ENCODE assay signal across 9 cellular contexts in genomic region chr11:40241524-40242037, GRCh38.
DNase-seq lines count a peak whose midpoint lies in the region; ATAC-seq and TF ChIP-seq lines count a peak whose summit lies in the region.
"Had no signal": no experiment of that assay in that cellular context is flagged by ENCODE, and none has a peak within 500 bp of the region (broad histone marks: within the 10 kb centered on the region; RNA-seq: fewer than 3 reads in every experiment).

No MANE protein-coding gene starts in this region.

- ATAC-seq in GM18909 (IDR thresholded peaks at IDR 0.05; ENCODE audit: poor library complexity, unreplicated experiment) (peak; percentile 99), HG02610 (IDR thresholded peaks at IDR 0.05; ENCODE audit: unreplicated experiment) (peak; percentile 99), HG03571 (IDR thresholded peaks at IDR 0.05; ENCODE audit: unreplicated experiment) (peak; percentile 94)
- no peak for ATAC-seq in stimulated activated effector memory CD8-positive, alpha-beta T cell treated with anti-CD3 and anti-CD28 coated beads, Interleukin-12 subunit alpha, Interleukin-12 subunit beta, amount 100 ng/mL, for 72 hours

- H2BK15ac ChIP-seq in neuronal stem cell (ENCODE audit: low read length): no peak overlapping the region

- H3K4me3 ChIP-seq in neuronal stem cell (ENCODE audit: low read length in 2 of 2): no peak overlapping the region

- H3K4ac ChIP-seq in neuronal stem cell (ENCODE audit: low read length): no peak overlapping the region

- H3K9me3 ChIP-seq in neuronal stem cell (replicated peaks in 1 of 2; ENCODE audit: control insufficient read depth in 2 of 2, insufficient read depth in 1 of 2, low read depth in 1 of 2, low read length in 2 of 2): no peaks in the 10 kb centered on the region

- no peak overlapping the region for H2AK5ac ChIP-seq in neuronal stem cell (ENCODE audit: low read depth, low read length)

- peaks cover 1 to 5% of the 10 kb centered on the region in 2 donors for H3K4me1 ChIP-seq in neuronal stem cell (ENCODE audit: control insufficient read depth in 2 of 2, insufficient read depth in 1 of 2, low read depth in 1 of 2, low read length in 2 of 2)

- no peaks in the 10 kb centered on the region for H3K4me1 Mint-ChIP-seq in stimulated activated effector memory CD8-positive, alpha-beta T cell treated with anti-CD3 and anti-CD28 coated beads, Interleukin-12 subunit alpha, Interleukin-12 subunit beta, amount 100 ng/mL, for 72 hours

- H2BK12ac ChIP-seq in neuronal stem cell (ENCODE audit: low read length): no peak overlapping the region

- H3K27ac Mint-ChIP-seq in stimulated activated effector memory CD8-positive, alpha-beta T cell treated with anti-CD3 and anti-CD28 coated beads, Interleukin-12 subunit alpha, Interleukin-12 subunit beta, amount 100 ng/mL, for 72 hours: no peak overlapping the region
- H3K27ac Mint-ChIP-seq: activated naive CD4-positive, alpha-beta T cell treated with anti-CD3 and anti-CD28 coated beads, Interleukin-2, amount 50 U/mL, for 72 hours had no signal

- no peak overlapping the region for H2BK5ac ChIP-seq in neuronal stem cell (ENCODE audit: low read length)

- no peaks in the 10 kb centered on the region for H3K79me1 ChIP-seq in neuronal stem cell (ENCODE audit: low read depth, low read length)

- no peak for DNase-seq in neuronal stem cell (ENCODE audit: low spot score)
- no peak for DNase-seq in stimulated activated CD4-positive, alpha-beta T cell treated with anti-CD3 and anti-CD28 coated beads, Interleukin-15, amount 100 ng/mL, for 24 hours
- DNase-seq in NCI-H446 (lab: John Stamatoyannopoulos, UW): no peak
- no peak for DNase-seq in HEK293T (ENCODE audit: extremely low spot score)
- no peak for DNase-seq in stimulated activated effector memory CD8-positive, alpha-beta T cell treated with anti-CD3 and anti-CD28 coated beads, Interleukin-12 subunit alpha, Interleukin-12 subunit beta, amount 100 ng/mL, for 72 hours (ENCODE audit: low spot score in 2 of 2)

- H3K27me3 ChIP-seq in neuronal stem cell (ENCODE audit: control insufficient read depth in 3 of 3, insufficient read depth in 3 of 3, low read depth in 1 of 3, low read length in 3 of 3): no peaks in the 10 kb centered on the region

- CTCF ChIA-PET in HEK293T (lab: Yijun Ruan, JAX): no interaction called here

- no peak overlapping the region for H4K8ac ChIP-seq in neuronal stem cell (ENCODE audit: low read depth, low read length)

- no peak overlapping the region for H3K18ac ChIP-seq in neuronal stem cell (ENCODE audit: low read length)

- no peak overlapping the region for H3K4me3 Mint-ChIP-seq in stimulated activated effector memory CD8-positive, alpha-beta T cell treated with anti-CD3 and anti-CD28 coated beads, Interleukin-12 subunit alpha, Interleukin-12 subunit beta, amount 100 ng/mL, for 72 hours

- H4K91ac ChIP-seq in neuronal stem cell (ENCODE audit: low read depth, low read length, poor library complexity): no peak overlapping the region

- no peak overlapping the region for H3K27ac ChIP-seq in neuronal stem cell (replicated peaks; ENCODE audit: low read length)

- POLR2A ChIA-PET in HEK293T (lab: Yijun Ruan, JAX): no interaction called here

- H3K36me3 Mint-ChIP-seq in stimulated activated effector memory CD8-positive, alpha-beta T cell treated with anti-CD3 and anti-CD28 coated beads, Interleukin-12 subunit alpha, Interleukin-12 subunit beta, amount 100 ng/mL, for 72 hours: no peaks in the 10 kb centered on the region
- H3K36me3 Mint-ChIP-seq: activated naive CD4-positive, alpha-beta T cell treated with anti-CD3 and anti-CD28 coated beads, Interleukin-2, amount 50 U/mL, for 72 hours had no signal

- peaks cover 9% of the 10 kb centered on the region for H3K9me3 Mint-ChIP-seq in stimulated activated effector memory CD8-positive, alpha-beta T cell treated with anti-CD3 and anti-CD28 coated beads, Interleukin-12 subunit alpha, Interleukin-12 subunit beta, amount 100 ng/mL, for 72 hours

- no peaks in the 10 kb centered on the region for H3K36me3 ChIP-seq in neuronal stem cell (replicated peaks in 1 of 2; ENCODE audit: control insufficient read depth in 2 of 2, insufficient read depth in 2 of 2, low read length in 2 of 2)

- H2BK120ac ChIP-seq in neuronal stem cell (ENCODE audit: low read depth, low read length): no peak overlapping the region

- H2AFZ ChIP-seq in neuronal stem cell (ENCODE audit: low read length): peak overlapping the region; percentile 71

- H3K4me2 ChIP-seq in neuronal stem cell (ENCODE audit: insufficient read depth, low read length, poor library complexity, severe bottlenecking): no peak overlapping the region

- no peak overlapping the region for H3K14ac ChIP-seq in neuronal stem cell (ENCODE audit: low read length)

- H3K23ac ChIP-seq in neuronal stem cell (ENCODE audit: low read depth, low read length, poor library complexity): no peak overlapping the region

- no peak overlapping the region for H3K9ac ChIP-seq in neuronal stem cell (ENCODE audit: low read depth, low read length, poor library complexity)

TF ChIP-seq in HEK293T, 16 proteins besides CTCF, POLR2A, EP300 and RAD21:
- TF ChIP-seq FOXA1 (IDR thresholded peaks at IDR 0.05) (no peak), L3MBTL2 (conservative IDR thresholded peaks at IDR 0.05) (no peak), FOXM1 (IDR thresholded peaks at IDR 0.05; ENCODE audit: borderline replicate concordance) (no peak), ARNT (IDR thresholded peaks at IDR 0.05) (no peak), ZNF384 (IDR thresholded peaks at IDR 0.05) (no peak), SUZ12 (IDR thresholded peaks at IDR 0.05) (no peak), TARDBP (IDR thresholded peaks at IDR 0.05) (no peak), FOXK2 (IDR thresholded peaks at IDR 0.05) (no peak), HDGF (IDR thresholded peaks at IDR 0.05; ENCODE audit: borderline replicate concordance) (no peak), ELF4 (IDR thresholded peaks at IDR 0.05) (no peak), LEF1 (IDR thresholded peaks at IDR 0.05; ENCODE audit: borderline replicate concordance) (no peak), BHLHE40 (IDR thresholded peaks at IDR 0.05; ENCODE audit: borderline replicate concordance) (no peak), SP1 (IDR thresholded peaks at IDR 0.05) (no peak)
